ENCODE assay signal across 20 cellular contexts in genomic region chr2:105573910-105574655, GRCh38.
DNase-seq lines count a peak whose midpoint lies in the region; ATAC-seq and TF ChIP-seq lines count a peak whose summit lies in the region.
"Had no signal": no experiment of that assay in that cellular context is flagged by ENCODE, and none has a peak within 500 bp of the region (broad histone marks: within the 10 kb centered on the region; RNA-seq: fewer than 3 reads in every experiment).

No MANE protein-coding gene starts in this region.

- CTCF ChIA-PET in naive thymus-derived CD4-positive, alpha-beta T cell (lab: Charles Lee), result interaction anchor here (0.6 to 1.8 kb wide), 10 partner anchors 9 to 524 kb away, joined by 3 to 13 read pairs (median 5); no protein-coding TSS in a partner anchor

- peaks cover 3 to 16% of the 10 kb centered on the region in 2 donors for H3K4me1 ChIP-seq in naive thymus-derived CD4-positive, alpha-beta T cell (ENCODE audit: control insufficient read depth in 2 of 2, insufficient read depth in 2 of 2, low read length in 2 of 2)
- peaks cover 0 to 4% of the 10 kb centered on the region in 2 donors for H3K4me1 ChIP-seq in ascending aorta

- no peak overlapping the region for H3K27ac ChIP-seq in naive thymus-derived CD4-positive, alpha-beta T cell (ENCODE audit: low read depth, low read length)
- no peak overlapping the region for H3K27ac ChIP-seq in ascending aorta
- H3K27ac ChIP-seq: 22Rv1, colonic mucosa, left ventricle myocardium inferior, tibial artery had no signal

- no peaks in the 10 kb centered on the region for H3K36me3 Mint-ChIP-seq in naive thymus-derived CD4-positive, alpha-beta T cell
- no peaks in the 10 kb centered on the region for H3K36me3 Mint-ChIP-seq in activated T-cell treated with anti-CD3 and anti-CD28 coated beads, Interleukin-2, amount 50 U/mL, for 72 hours (ENCODE audit: insufficient read depth in 2 of 2)
- H3K36me3 Mint-ChIP-seq: naive B cell had no signal

- H3K4me3 Mint-ChIP-seq in naive thymus-derived CD4-positive, alpha-beta T cell, result peak overlapping the region in 1 of 10 donors; percentile 16
- H3K4me3 Mint-ChIP-seq in activated T-cell treated with anti-CD3 and anti-CD28 coated beads, Interleukin-2, amount 50 U/mL, for 72 hours, result peak overlapping the region in 1 of 2 donors; percentile 25
- H3K4me3 Mint-ChIP-seq: naive B cell; T-helper 1 cell treated with Interleukin-12 subunit alpha and Interleukin-12 subunit beta and Interleukin-4 antibody, amounts not matched to agents 30 μg/mL and 1 μg/mL, for 36 hours had no signal

- no peaks in the 10 kb centered on the region for H3K9me3 Mint-ChIP-seq in naive thymus-derived CD4-positive, alpha-beta T cell
- H3K9me3 Mint-ChIP-seq in activated T-cell treated with anti-CD3 and anti-CD28 coated beads, Interleukin-2, amount 50 U/mL, for 72 hours, result no peaks in the 10 kb centered on the region
- H3K9me3 Mint-ChIP-seq: naive B cell; T-helper 1 cell treated with Interleukin-12 subunit alpha and Interleukin-12 subunit beta and Interleukin-4 antibody, amounts not matched to agents 30 μg/mL and 1 μg/mL, for 36 hours had no signal

- H3K4me1 Mint-ChIP-seq in naive thymus-derived CD4-positive, alpha-beta T cell, result peaks cover 13 to 28% (median 16%) of the 10 kb centered on the region in 7 donors
- peaks cover 21% of the 10 kb centered on the region for H3K4me1 Mint-ChIP-seq in activated T-cell treated with anti-CD3 and anti-CD28 coated beads, Interleukin-2, amount 50 U/mL, for 72 hours (ENCODE audit: low read depth)

- peaks cover 0 to 18% (median 0%) of the 10 kb centered on the region in 5 donors for H3K27me3 Mint-ChIP-seq in naive thymus-derived CD4-positive, alpha-beta T cell
- no peaks in the 10 kb centered on the region for H3K27me3 Mint-ChIP-seq in activated T-cell treated with anti-CD3 and anti-CD28 coated beads, Interleukin-2, amount 50 U/mL, for 72 hours (ENCODE audit: low read depth)

- H3K4me3 ChIP-seq in naive thymus-derived CD4-positive, alpha-beta T cell (ENCODE audit: low read length), result no peak overlapping the region
- H3K4me3 ChIP-seq in ascending aorta, result no peak overlapping the region
- H3K4me3 ChIP-seq: colonic mucosa, left ventricle myocardium inferior, tibial artery had no signal

- intact Hi-C loops in naive thymus-derived CD4-positive, alpha-beta T cell (cut with micrococcal nuclease), result loop anchor here (10.0 kb wide), 3 partner anchors 311 to 1011 kb away; no protein-coding TSS in a partner anchor
- intact Hi-C loops in ascending aorta (cut with DNase I), result loop anchor here (10.0 kb wide), 3 partner anchors 101 to 621 kb away; partner anchors contain the start of gene UXS1

- H3K27me3 ChIP-seq in naive thymus-derived CD4-positive, alpha-beta T cell (ENCODE audit: control insufficient read depth in 2 of 2, insufficient read depth in 2 of 2, low read length in 2 of 2), result no peaks in the 10 kb centered on the region
- H3K27me3 ChIP-seq in ascending aorta, result no peaks in the 10 kb centered on the region
- H3K27me3 ChIP-seq: colonic mucosa, Peyer's patch, tibial artery had no signal

- no peak for ATAC-seq in naive thymus-derived CD4-positive, alpha-beta T cell
- ATAC-seq in activated T-cell treated with anti-CD3 and anti-CD28 coated beads, Interleukin-2, amount 50 U/mL, for 72 hours (replicated peaks in 1 of 2), result no peak
- ATAC-seq: activated CD4-positive, CD25-positive, alpha-beta regulatory T cell treated with anti-CD3 and anti-CD28 coated beads, Interleukin-2, amount 50 U/mL, for 24 hours had no signal

- POLR2A ChIA-PET in naive thymus-derived CD4-positive, alpha-beta T cell (lab: Charles Lee), result interaction anchor here (0.6 to 1.2 kb wide), 6 partner anchors 173 to 521 kb away, joined by 3 to 4 read pairs (median 3); no protein-coding TSS in a partner anchor

- H3K27ac Mint-ChIP-seq in naive thymus-derived CD4-positive, alpha-beta T cell, result peak overlapping the region in 5 of 9 donors; percentile 16 to 85 (median 38)
- H3K27ac Mint-ChIP-seq in activated T-cell treated with anti-CD3 and anti-CD28 coated beads, Interleukin-2, amount 50 U/mL, for 72 hours, result no peak overlapping the region
- H3K27ac Mint-ChIP-seq: T-helper 1 cell treated with Interleukin-12 subunit alpha and Interleukin-12 subunit beta and Interleukin-4 antibody, amounts not matched to agents 30 μg/mL and 1 μg/mL, for 36 hours had no signal

- no peaks in the 10 kb centered on the region for H3K36me3 ChIP-seq in naive thymus-derived CD4-positive, alpha-beta T cell (ENCODE audit: control insufficient read depth in 2 of 3, insufficient read depth in 3 of 3, low read length in 3 of 3)
- H3K36me3 ChIP-seq in ascending aorta, result no peaks in the 10 kb centered on the region
- H3K36me3 ChIP-seq: colonic mucosa, left ventricle myocardium inferior, Peyer's patch, tibial artery had no signal

- no peak for TF ChIP-seq CTCF in ascending aorta (IDR thresholded peaks at IDR 0.05)

- DNase-seq in DMS153 (lab: John Stamatoyannopoulos, UW) (peak; percentile 38), DMS153 treated with DMSO at 0.1 percent for 48 hours (lab: John Stamatoyannopoulos, UW; ENCODE audit: unreplicated experiment) (no peak), NCI-H1105 treated with DMSO at 0.1 percent for 48 hours (lab: John Stamatoyannopoulos, UW) (peak; percentile 50), OCI-M1 (lab: John Stamatoyannopoulos, UW) (peak; percentile 61), mesenteric fat pad (ENCODE audit: low spot score) (no peak), ascending aorta (ENCODE audit: low spot score in 2 of 2) (no peak)
- DNase-seq in naive thymus-derived CD4-positive, alpha-beta T cell, result no peak
- DNase-seq in activated T-cell treated with anti-CD3 and anti-CD28 coated beads, Interleukin-2, amount 50 U/mL, for 72 hours, result no peak
- DNase-seq: activated T-cell treated with anti-CD3 and anti-CD28 coated beads, Interleukin-2, amount 50 U/mL, for 1 hour; amniotic stem cell; colonic mucosa; KG1; left ventricle myocardium inferior; naive B cell; Peyer's patch; stimulated activated CD4-positive, alpha-beta T cell treated with anti-CD3 and anti-CD28 coated beads, Interleukin-2, amount 100 ng/mL, for 24 hours; tibial artery had no signal

- H3K9me3 ChIP-seq in naive thymus-derived CD4-positive, alpha-beta T cell (ENCODE audit: control insufficient read depth in 2 of 3, low read length in 3 of 3), result no peaks in the 10 kb centered on the region
- no peaks in the 10 kb centered on the region for H3K9me3 ChIP-seq in ascending aorta
- H3K9me3 ChIP-seq: colonic mucosa, left ventricle myocardium inferior, Peyer's patch, tibial artery had no signal

Comparison
In these comparisons a context has a peak if more than half of its experiments do, and no peak if none do; other contexts are left out.
1. DNase-seq: peak in DMS153 (single experiment), NCI-H1105 treated with DMSO at 0.1 percent for 48 hours (single experiment) and OCI-M1 (single experiment); none in DMS153 treated with DMSO at 0.1 percent for 48 hours (single experiment), naive thymus-derived CD4-positive, alpha-beta T cell (0 of 9), activated T-cell treated with anti-CD3 and anti-CD28 coated beads, Interleukin-2, amount 50 U/mL, for 72 hours (0 of 2), mesenteric fat pad (single experiment) and ascending aorta (0 of 2).